ENCODE assay signal across 26 cellular contexts in genomic region chr14:86279405-86279804, GRCh38.
"Had no signal": no experiment of that assay in that cellular context is flagged by ENCODE, and none has a peak within 500 bp of the region (broad histone marks: within the 10 kb centered on the region; RNA-seq: fewer than 3 reads in every experiment).

No MANE protein-coding gene starts in this region.

- H3K4me3 Mint-ChIP-seq: naive thymus-derived CD8-positive, alpha-beta T cell; nephron; neural progenitor cell; stimulated activated memory B cell treated with anti-CD40 and anti-IgM and Interleukin-4, amounts not matched to agents 10 μg/mL and 1 μg/mL and 100 μg/mL, for 72 hours; stimulated activated naive CD8-positive, alpha-beta T cell treated with anti-CD3 and anti-CD28 coated beads, Interleukin-15, amount 100 ng/mL, for 72 hours; type B pancreatic cell had no signal

- H3K4me2 ChIP-seq: hepatocyte, neural progenitor cell, smooth muscle cell had no signal

- H2AFZ ChIP-seq: hepatocyte, neural progenitor cell, parathyroid adenoma had no signal

- H3K27me3 ChIP-seq: heart right ventricle, hepatocyte, neural progenitor cell, neutrophil, right atrium auricular region, right lobe of liver, tibial nerve, vagina had no signal

- H3K4me1 Mint-ChIP-seq: naive thymus-derived CD8-positive, alpha-beta T cell; nephron; neural progenitor cell; stimulated activated memory B cell treated with anti-CD40 and anti-IgM and Interleukin-4, amounts not matched to agents 10 μg/mL and 1 μg/mL and 100 μg/mL, for 72 hours; stimulated activated naive CD8-positive, alpha-beta T cell treated with anti-CD3 and anti-CD28 coated beads, Interleukin-15, amount 100 ng/mL, for 72 hours had no signal

- ATAC-seq: heart right ventricle; naive thymus-derived CD8-positive, alpha-beta T cell; psoas muscle; right lobe of liver; stimulated activated memory B cell treated with anti-CD40 and anti-IgM and Interleukin-4, amounts not matched to agents 10 μg/mL and 1 μg/mL and 100 μg/mL, for 72 hours; stimulated activated naive CD8-positive, alpha-beta T cell treated with anti-CD3 and anti-CD28 coated beads, Interleukin-15, amount 100 ng/mL, for 72 hours had no signal

- H3K9me3 Mint-ChIP-seq: stimulated activated memory B cell treated with anti-CD40 and anti-IgM and Interleukin-4, amounts not matched to agents 10 μg/mL and 1 μg/mL and 100 μg/mL, for 72 hours had no signal

- H3K9ac ChIP-seq: neural progenitor cell, parathyroid adenoma had no signal

- H3K27me3 Mint-ChIP-seq: naive thymus-derived CD8-positive, alpha-beta T cell; stimulated activated memory B cell treated with anti-CD40 and anti-IgM and Interleukin-4, amounts not matched to agents 10 μg/mL and 1 μg/mL and 100 μg/mL, for 72 hours; stimulated activated naive CD8-positive, alpha-beta T cell treated with anti-CD3 and anti-CD28 coated beads, Interleukin-15, amount 100 ng/mL, for 72 hours; type B pancreatic cell had no signal

- H3K27ac ChIP-seq: heart right ventricle, hepatocyte, left ventricle myocardium inferior, neural progenitor cell, neutrophil, parathyroid adenoma, psoas muscle, right atrium auricular region, right lobe of liver, tibial nerve, vagina had no signal

- H3K36me3 Mint-ChIP-seq: neural progenitor cell; stimulated activated memory B cell treated with anti-CD40 and anti-IgM and Interleukin-4, amounts not matched to agents 10 μg/mL and 1 μg/mL and 100 μg/mL, for 72 hours; type B pancreatic cell had no signal

- H3K36me3 ChIP-seq: heart right ventricle, left ventricle myocardium inferior, neural progenitor cell, neutrophil, right atrium auricular region, right lobe of liver, tibial nerve, vagina had no signal

- H3K9me3 ChIP-seq: left ventricle myocardium inferior, neutrophil, psoas muscle, right atrium auricular region, right lobe of liver, vagina had no signal

- H3K4me3 ChIP-seq: heart right ventricle, hepatocyte, left ventricle myocardium inferior, lung, neural progenitor cell, psoas muscle, right atrium auricular region, right lobe of liver, smooth muscle cell, tibial nerve, vagina had no signal

- H3K27ac Mint-ChIP-seq: nephron; neural progenitor cell; stimulated activated memory B cell treated with anti-CD40 and anti-IgM and Interleukin-4, amounts not matched to agents 10 μg/mL and 1 μg/mL and 100 μg/mL, for 72 hours; stimulated activated naive CD8-positive, alpha-beta T cell treated with anti-CD3 and anti-CD28 coated beads, Interleukin-15, amount 100 ng/mL, for 72 hours; type B pancreatic cell had no signal

- DNase-seq: heart right ventricle; islet precursor cell; left ventricle myocardium inferior; naive thymus-derived CD8-positive, alpha-beta T cell; occipital lobe; psoas muscle; right lobe of liver; stimulated activated CD4-positive, alpha-beta T cell treated with anti-CD3 and anti-CD28 coated beads, Interleukin-1b, Interleukin-23, amount 100 ng/mL, for 48 hours; stimulated activated CD4-positive, alpha-beta T cell treated with anti-CD3 and anti-CD28 coated beads, Interleukin-2, amount 100 ng/mL, for 48 hours; stimulated activated CD4-positive, alpha-beta T cell treated with anti-CD3 and anti-CD28 coated beads, Interleukin-4, amount 100 ng/mL, for 4 hours; stimulated activated CD8-positive, alpha-beta memory T cell treated with anti-CD3 and anti-CD28 coated beads, Interleukin-4, amount 100 ng/mL, for 48 hours; stimulated activated naive CD4-positive, alpha-beta T cell treated with Interleukin-2 at 50 U/mL for 16 hours; stimulated activated naive CD8-positive, alpha-beta T cell treated with anti-CD3 and anti-CD28 coated beads, Interleukin-15, amount 100 ng/mL, for 72 hours; substantia nigra had no signal

- H3K4me1 ChIP-seq: heart right ventricle, left ventricle myocardium inferior, neural progenitor cell, parathyroid adenoma, psoas muscle, right atrium auricular region, right lobe of liver, tibial nerve, vagina had no signal
